ENCODE assay signal across 14 cellular contexts in genomic region chr10:14574291-14574690, GRCh38.
DNase-seq lines count a peak whose midpoint lies in the region; FAIRE-seq and TF ChIP-seq lines count a peak whose summit lies in the region.
"Had no signal": no experiment of that assay in that cellular context is flagged by ENCODE, and none has a peak within 500 bp of the region (broad histone marks: within the 10 kb centered on the region; RNA-seq: fewer than 3 reads in every experiment).

No MANE protein-coding gene starts in this region.

- H3K27me3 ChIP-seq in keratinocyte (ENCODE audit: control insufficient read depth, extremely low read depth, insufficient read depth, low read length), result no peaks in the 10 kb centered on the region
- no peaks in the 10 kb centered on the region for H3K27me3 ChIP-seq in WERI-Rb-1 (ENCODE audit: insufficient read depth, low read depth, severe bottlenecking)
- H3K27me3 ChIP-seq: heart right ventricle, thyroid gland had no signal

- H2AFZ ChIP-seq in keratinocyte (ENCODE audit: control insufficient read depth, low read length), result no peak overlapping the region

- H3K36me3 ChIP-seq in keratinocyte (ENCODE audit: control insufficient read depth in 2 of 2, extremely low read depth in 1 of 2, insufficient read depth in 2 of 2, low read length in 2 of 2) (no peaks in the 10 kb centered on the region), WERI-Rb-1 (no peaks in the 10 kb centered on the region)
- H3K36me3 ChIP-seq: heart right ventricle, thyroid gland had no signal

- peaks cover 2% of the 10 kb centered on the region for H3K9me1 ChIP-seq in keratinocyte (ENCODE audit: control insufficient read depth, extremely low read depth, insufficient read depth, low read length)

- H3K36me3 Mint-ChIP-seq in activated naive CD4-positive, alpha-beta T cell treated with anti-CD3 and anti-CD28 coated beads, Interleukin-2, amount 50 U/mL, for 24 hours, result peaks cover 15% of the 10 kb centered on the region
- H3K36me3 Mint-ChIP-seq in activated CD4-positive, alpha-beta memory T cell treated with anti-CD3 and anti-CD28 coated beads for 36 hours, result peaks cover 38% of the 10 kb centered on the region

- TF ChIP-seq CTCF in keratinocyte (optimal IDR thresholded peaks at IDR 0.05 in 1 of 3, IDR thresholded peaks at IDR 0.05 in 1 of 3, conservative IDR thresholded peaks at IDR 0.05 in 1 of 3; ENCODE audit: extremely low read depth in 1 of 3, insufficient read depth in 2 of 3, low read length in 3 of 3), result no peak
- no peak for TF ChIP-seq CTCF in WERI-Rb-1 (IDR thresholded peaks at IDR 0.05; ENCODE audit: low read depth, low read length)

- DNase-seq in activated naive CD4-positive, alpha-beta T cell treated with Interleukin-2 at 50 U/mL for 16 hours, result no peak
- DNase-seq in activated CD4-positive, alpha-beta memory T cell treated with anti-CD3 and anti-CD28 coated beads for 36 hours, result no peak
- DNase-seq in keratinocyte (ENCODE audit: low read depth, low spot score) (no peak), WERI-Rb-1 (no peak), NOMO-1 treated with dmso at 0.1 percent for 144 hours (lab: John Stamatoyannopoulos, UW; ENCODE audit: unreplicated experiment) (no peak)
- DNase-seq in stimulated activated CD4-positive, alpha-beta T cell treated with anti-CD3 and anti-CD28 coated beads, Interleukin-15, amount 100 ng/mL, for 24 hours, result no peak
- DNase-seq: activated CD4-positive, CD25-positive, alpha-beta regulatory T cell; heart right ventricle; kidney; NCI-H1436 treated with DMSO at 0.1 percent for 48 hours; NCI-H345; thyroid gland had no signal

- peaks cover 18% of the 10 kb centered on the region for H3K79me2 ChIP-seq in keratinocyte (ENCODE audit: control insufficient read depth, insufficient read depth, low read length)

- no peak overlapping the region for H3K9ac ChIP-seq in keratinocyte (ENCODE audit: control insufficient read depth, extremely low read depth, insufficient read depth, low read length)

- POLR2A ChIA-PET in activated CD4-positive, alpha-beta memory T cell treated with anti-CD3 and anti-CD28 coated beads for 36 hours (lab: Charles Lee), result interaction anchor here (1.3 kb wide), 1 partner anchor 14 kb away, joined by 6 read pairs; no protein-coding TSS in a partner anchor

- H4K20me1 ChIP-seq in keratinocyte (ENCODE audit: control insufficient read depth, extremely low read depth, insufficient read depth, low read length), result peaks cover 2% of the 10 kb centered on the region

- peak overlapping the region; percentile 3 for H3K27ac ChIP-seq in keratinocyte (ENCODE audit: control insufficient read depth, insufficient read depth, low read length)
- peak overlapping the region; percentile 95 for H3K27ac ChIP-seq in temporal lobe (ENCODE audit: low read depth, low read length)
- no peak overlapping the region for H3K27ac ChIP-seq in WERI-Rb-1
- H3K27ac ChIP-seq: heart right ventricle, thyroid gland had no signal

- dilution Hi-C loops in keratinocyte (cut with MboI; ENCODE audit: extremely low pct_ligation_motif_present, low sequenced_read_pairs), result no loop called here

- H3K4me3 Mint-ChIP-seq in activated naive CD4-positive, alpha-beta T cell treated with anti-CD3 and anti-CD28 coated beads, Interleukin-2, amount 50 U/mL, for 24 hours, result no peak overlapping the region
- no peak overlapping the region for H3K4me3 Mint-ChIP-seq in activated CD4-positive, alpha-beta memory T cell treated with anti-CD3 and anti-CD28 coated beads for 36 hours

- no peaks in the 10 kb centered on the region for H3K9me3 Mint-ChIP-seq in activated naive CD4-positive, alpha-beta T cell treated with anti-CD3 and anti-CD28 coated beads, Interleukin-2, amount 50 U/mL, for 24 hours
- H3K9me3 Mint-ChIP-seq in activated CD4-positive, alpha-beta memory T cell treated with anti-CD3 and anti-CD28 coated beads for 36 hours, result no peaks in the 10 kb centered on the region

- H3K4me3 ChIP-seq in keratinocyte (ENCODE audit: control insufficient read depth in 2 of 3, extremely low read depth in 1 of 3, insufficient read depth in 2 of 3, low read depth in 1 of 3, low read length in 3 of 3) (no peak overlapping the region), WERI-Rb-1 (ENCODE audit: low read depth, low read length) (no peak overlapping the region)
- H3K4me3 ChIP-seq: heart right ventricle, thyroid gland had no signal

- no peak for FAIRE-seq in keratinocyte (lab: Jason Lieb, UNC)
- FAIRE-seq: kidney had no signal

- peaks cover 25% of the 10 kb centered on the region for H3K4me1 ChIP-seq in keratinocyte (ENCODE audit: control insufficient read depth, extremely low read depth, insufficient read depth, low read length)

- H3K9me3 ChIP-seq in keratinocyte (ENCODE audit: control insufficient read depth, low read depth, low read length) (no peaks in the 10 kb centered on the region), WERI-Rb-1 (ENCODE audit: severe bottlenecking) (no peaks in the 10 kb centered on the region)
- H3K9me3 ChIP-seq: heart right ventricle, thyroid gland had no signal

- H3K27me3 Mint-ChIP-seq in activated naive CD4-positive, alpha-beta T cell treated with anti-CD3 and anti-CD28 coated beads, Interleukin-2, amount 50 U/mL, for 24 hours, result no peaks in the 10 kb centered on the region
- no peaks in the 10 kb centered on the region for H3K27me3 Mint-ChIP-seq in activated CD4-positive, alpha-beta memory T cell treated with anti-CD3 and anti-CD28 coated beads for 36 hours

- H3K27ac Mint-ChIP-seq in activated naive CD4-positive, alpha-beta T cell treated with anti-CD3 and anti-CD28 coated beads, Interleukin-2, amount 50 U/mL, for 24 hours, result peak overlapping the region; percentile 48
- H3K27ac Mint-ChIP-seq in activated CD4-positive, alpha-beta memory T cell treated with anti-CD3 and anti-CD28 coated beads for 36 hours, result peak overlapping the region; percentile 71

- intact Hi-C loops in activated CD4-positive, alpha-beta memory T cell treated with anti-CD3 and anti-CD28 coated beads for 36 hours (cut with micrococcal nuclease), result no loop called here

- no peak overlapping the region for H3K4me2 ChIP-seq in keratinocyte (ENCODE audit: control insufficient read depth, extremely low read depth, insufficient read depth, low read depth, low read length)

- H3K4me1 Mint-ChIP-seq in activated naive CD4-positive, alpha-beta T cell treated with anti-CD3 and anti-CD28 coated beads, Interleukin-2, amount 50 U/mL, for 24 hours, result peaks cover 97% of the 10 kb centered on the region
- H3K4me1 Mint-ChIP-seq in activated CD4-positive, alpha-beta memory T cell treated with anti-CD3 and anti-CD28 coated beads for 36 hours (ENCODE audit: low read depth), result peaks cover 84% of the 10 kb centered on the region

- CTCF ChIA-PET in activated CD4-positive, alpha-beta memory T cell treated with anti-CD3 and anti-CD28 coated beads for 36 hours (lab: Charles Lee), result interaction anchor here (1.2 to 2.2 kb wide), 5 partner anchors 12 to 249 kb away, joined by 3 to 8 read pairs (median 4); no protein-coding TSS in a partner anchor
